Comparison of ENCODE assay signal across 18 cellular contexts in the genomic region with DNA sequence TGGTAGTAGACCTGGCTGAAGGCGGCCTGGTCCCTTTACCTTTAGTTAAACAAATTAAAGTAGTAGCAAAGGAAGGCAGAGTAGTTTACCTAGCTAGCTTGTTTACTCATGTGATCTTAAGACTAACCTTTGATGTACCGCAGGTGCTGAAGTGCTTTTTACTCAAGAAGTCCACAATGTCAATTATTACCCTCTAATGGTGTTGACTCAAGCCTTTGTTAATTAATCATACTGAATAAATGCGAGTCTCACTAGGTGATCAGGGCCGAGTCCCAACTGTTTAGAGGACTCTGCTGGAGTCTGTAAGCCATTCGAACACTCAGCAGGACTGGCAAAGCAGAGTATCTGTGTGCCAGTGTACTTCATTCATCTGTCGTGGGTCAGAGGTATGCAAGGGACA.
DNase-seq lines count a peak whose midpoint lies in the region; ATAC-seq, FAIRE-seq and TF ChIP-seq lines count a peak whose summit lies in the region.
"Had no signal": no experiment of that assay in that cellular context is flagged by ENCODE, and none has a peak within 500 bp of the region (broad histone marks: within the 10 kb centered on the region; RNA-seq: fewer than 3 reads in every experiment).

No MANE protein-coding gene starts in this region.

- H3K27ac ChIP-seq in iPS DF 6.9 (ENCODE audit: low read length) (no peak overlapping the region), upper lobe of right lung (no peak overlapping the region)
- H3K27ac ChIP-seq: 22Rv1, KMS-11, Peyer's patch had no signal

- DNase-seq in NCI-H1092 treated with DMSO at 0.1 percent for 48 hours (lab: John Stamatoyannopoulos, UW) (peak; percentile 11), NCI-H1092 (lab: John Stamatoyannopoulos, UW) (no peak), NCI-H69 (lab: John Stamatoyannopoulos, UW) (peak; percentile 97), iPS DF 6.9 (ENCODE audit: low read depth, low spot score) (peak; percentile 45), upper lobe of right lung (no peak), GF-D8 (lab: John Stamatoyannopoulos, UW) (no peak), GM12892 (ENCODE audit: insufficient read length) (no peak)
- no peak for DNase-seq in stimulated activated CD4-positive, alpha-beta T cell treated with anti-CD3 and anti-CD28 coated beads, Interleukin-12 subunit alpha, Interleukin-12 subunit beta, amount 100 ng/mL, for 4 hours
- DNase-seq: CD8-positive, alpha-beta T cell; MG63; NCI-H1436 treated with DMSO at 0.1 percent for 48 hours; NCI-H2107; Peyer's patch; Right ventricle myocardium superior had no signal

- intact Hi-C loops in upper lobe of right lung (cut with DNase I): no loop called here

- no peak for TF ChIP-seq CTCF in upper lobe of right lung (IDR thresholded peaks at IDR 0.05)

- H3K36me3 ChIP-seq in iPS DF 6.9 (ENCODE audit: control insufficient read depth, insufficient read depth, low read length) (no peaks in the 10 kb centered on the region), upper lobe of right lung (no peaks in the 10 kb centered on the region)
- H3K36me3 ChIP-seq: MG63, Peyer's patch had no signal

- no CpG with 5 or more reads among the region's 6 CpGs for WGBS in iPS DF 6.9 (ENCODE audit: insufficient coverage, insufficient read length)

- no peak for TF ChIP-seq POLR2A in GM12892 (IDR thresholded peaks at IDR 0.05; ENCODE audit: low read depth, low read length)

- peaks cover 24% of the 10 kb centered on the region for H3K27me3 ChIP-seq in iPS DF 6.9 (ENCODE audit: control insufficient read depth, insufficient read depth, low read length)
- no peaks in the 10 kb centered on the region for H3K27me3 ChIP-seq in upper lobe of right lung
- H3K27me3 ChIP-seq: MG63, Peyer's patch had no signal

- H3K9me3 ChIP-seq in iPS DF 6.9 (ENCODE audit: control insufficient read depth, insufficient read depth, low read length) (no peaks in the 10 kb centered on the region), upper lobe of right lung (no peaks in the 10 kb centered on the region)
- H3K9me3 ChIP-seq: MG63, Peyer's patch had no signal

- H3K4me3 ChIP-seq in iPS DF 6.9 (ENCODE audit: low read length): no peak overlapping the region
- no peak overlapping the region for H3K4me3 ChIP-seq in upper lobe of right lung
- H3K4me3 ChIP-seq: MG63, Peyer's patch had no signal

- FAIRE-seq in GM12892 (lab: Jason Lieb, UNC): no peak

- peak; percentile 74 for ATAC-seq in upper lobe of right lung
- ATAC-seq: CD8-positive, alpha-beta T cell; HCT116; SK-N-SH treated with all-trans-retinoic acid at 6 μM for 48 hours had no signal

- H3K4me1 ChIP-seq in iPS DF 6.9 (ENCODE audit: control insufficient read depth, insufficient read depth, low read length): no peaks in the 10 kb centered on the region
- H3K4me1 ChIP-seq in upper lobe of right lung: no peaks in the 10 kb centered on the region
- H3K4me1 ChIP-seq: Peyer's patch had no signal

Comparison
In these comparisons a context has a peak if more than half of its experiments do, and no peak if none do; other contexts are left out.
1. DNase-seq: peak in NCI-H1092 treated with DMSO at 0.1 percent for 48 hours (single experiment), NCI-H69 (single experiment) and iPS DF 6.9 (single experiment); none in NCI-H1092 (single experiment), upper lobe of right lung (single experiment), stimulated activated CD4-positive, alpha-beta T cell treated with anti-CD3 and anti-CD28 coated beads, Interleukin-12 subunit alpha, Interleukin-12 subunit beta, amount 100 ng/mL, for 4 hours (single experiment), GF-D8 (single experiment) and GM12892 (single experiment).